ENCODE assay signal across 21 cellular contexts in the genomic region with DNA sequence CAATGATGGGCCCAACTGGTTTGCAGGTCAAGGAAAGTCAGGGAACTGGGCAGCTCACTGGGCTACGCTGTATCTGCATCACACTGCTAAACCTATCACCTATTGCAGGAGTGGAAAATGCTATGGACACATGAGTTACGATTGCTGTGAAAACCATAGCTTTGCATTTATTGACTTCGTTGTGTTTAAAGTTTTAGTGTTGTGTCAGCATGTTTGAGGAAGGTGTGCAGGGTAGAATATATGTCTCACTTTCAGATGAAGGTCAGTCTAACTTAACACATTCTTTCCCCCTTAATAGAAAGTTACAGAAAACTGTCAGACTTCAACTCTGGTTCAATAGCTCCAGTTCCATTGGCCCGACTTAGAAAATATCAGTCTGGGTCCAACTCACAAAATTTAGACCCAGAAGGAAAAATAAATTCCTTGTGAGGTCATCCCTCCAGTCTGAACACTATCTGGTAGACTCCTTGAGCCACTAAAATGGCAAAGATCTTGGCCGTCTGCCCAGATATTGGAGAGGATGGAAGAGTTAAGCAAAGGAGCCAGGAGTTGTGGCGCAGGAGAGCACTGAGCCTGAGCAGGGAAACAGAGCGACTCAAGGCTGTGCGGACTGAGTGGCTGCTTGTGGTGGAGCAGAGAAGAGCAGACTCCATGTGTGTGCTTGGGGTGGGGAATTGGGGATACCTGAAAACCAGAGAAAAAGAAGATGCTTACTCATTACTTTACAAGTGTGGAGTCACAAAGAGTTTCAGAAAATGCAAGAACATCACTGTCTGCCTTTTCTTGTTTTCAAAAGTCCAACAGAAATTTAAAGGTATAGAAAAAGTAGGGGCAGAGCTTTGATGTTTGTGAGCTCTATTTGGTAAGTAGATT.
"Had no signal": no experiment of that assay in that cellular context is flagged by ENCODE, and none has a peak within 500 bp of the region (broad histone marks: within the 10 kb centered on the region; RNA-seq: fewer than 3 reads in every experiment).

No MANE protein-coding gene starts in this region.

- DNase-seq: activated B cell treated with CpG ODN at 0.5 μM for 24 hours; activated CD4-positive, alpha-beta T cell treated with anti-CD3 and anti-CD28 coated beads for 36 hours; activated CD4-positive, alpha-beta T cell treated with anti-CD3 and anti-CD28 coated beads, Interleukin-2, amount 50 U/mL, for 4 hours; activated naive CD4-positive, alpha-beta T cell treated with Interleukin-2 at 50 U/mL for 16 hours; activated naive CD8-positive, alpha-beta T cell treated with anti-CD3 and anti-CD28 coated beads for 36 hours; activated T-cell treated with anti-CD3 and anti-CD28 coated beads, Interleukin-2, amount 50 U/mL, for 48 hours; amniotic stem cell; dorsolateral prefrontal cortex; esophagus squamous epithelium; head of caudate nucleus; hypothalamus; left ventricle myocardium superior; pancreas; psoas muscle; stimulated activated CD4-positive, alpha-beta T cell treated with anti-CD3 and anti-CD28 coated beads, Interleukin-4, amount 100 ng/mL, for 24 hours; stimulated activated naive CD8-positive, alpha-beta T cell treated with anti-CD3 and anti-CD28 coated beads, Interleukin-15, Interleukin-2, amounts not matched to agents 100 U/mL and 50 U/mL, for 24 hours had no signal

- H3K36me3 Mint-ChIP-seq: natural killer cell treated with Interleukin-12 subunit alpha and Interleukin-12 subunit beta and Interleukin-15 and Interleukin-18, amount 100 ng/mL, for 72 hours had no signal

- H3K27me3 Mint-ChIP-seq: activated CD4-positive, alpha-beta T cell treated with anti-CD3 and anti-CD28 coated beads for 36 hours; central memory CD8-positive, alpha-beta T cell had no signal

- H3K27ac Mint-ChIP-seq: activated B cell treated with CpG ODN at 0.5 μM for 24 hours; activated CD4-positive, alpha-beta T cell treated with anti-CD3 and anti-CD28 coated beads for 36 hours; activated naive CD8-positive, alpha-beta T cell treated with anti-CD3 and anti-CD28 coated beads for 36 hours; natural killer cell treated with Interleukin-12 subunit alpha and Interleukin-12 subunit beta and Interleukin-15 and Interleukin-18, amount 100 ng/mL, for 72 hours had no signal

- ATAC-seq: activated CD4-positive, alpha-beta T cell treated with anti-CD3 and anti-CD28 coated beads for 36 hours; gastroesophageal sphincter; left ventricle myocardium superior; pancreas; psoas muscle; stimulated activated naive CD8-positive, alpha-beta T cell treated with anti-CD3 and anti-CD28 coated beads, Interleukin-15, Interleukin-2, amounts not matched to agents 100 U/mL and 50 U/mL, for 24 hours had no signal

- H3K4me3 Mint-ChIP-seq: activated B cell treated with CpG ODN at 0.5 μM for 24 hours; activated CD4-positive, alpha-beta T cell treated with anti-CD3 and anti-CD28 coated beads for 36 hours; activated naive CD8-positive, alpha-beta T cell treated with anti-CD3 and anti-CD28 coated beads for 36 hours; central memory CD8-positive, alpha-beta T cell; natural killer cell treated with Interleukin-12 subunit alpha and Interleukin-12 subunit beta and Interleukin-15 and Interleukin-18, amount 100 ng/mL, for 72 hours had no signal

- H3K4me3 ChIP-seq: breast epithelium, dorsolateral prefrontal cortex, esophagus squamous epithelium, gastroesophageal sphincter, pancreas, psoas muscle, right atrium auricular region had no signal

- H3K9me3 ChIP-seq: breast epithelium, esophagus squamous epithelium, gastroesophageal sphincter, pancreas, psoas muscle, right atrium auricular region had no signal

- H3K27ac ChIP-seq: breast epithelium, dorsolateral prefrontal cortex, esophagus squamous epithelium, gastroesophageal sphincter, pancreas, psoas muscle, right atrium auricular region had no signal

- H3K4me1 ChIP-seq: breast epithelium, esophagus squamous epithelium, gastroesophageal sphincter, pancreas, psoas muscle had no signal

- H3K4me1 Mint-ChIP-seq: central memory CD8-positive, alpha-beta T cell had no signal

- H3K36me3 ChIP-seq: breast epithelium, esophagus squamous epithelium, gastroesophageal sphincter, pancreas, right atrium auricular region had no signal
